Comparison of ENCODE assay signal across 18 cellular contexts in genomic region chr12:120402217-120402616, GRCh38. TPM values are rescaled to one million over a fixed set of nuclear protein-coding genes. Genes with fewer than 3 reads are reported as not detected.
DNase-seq lines count a peak whose midpoint lies in the region; ATAC-seq and TF ChIP-seq lines count a peak whose summit lies in the region.
"Had no signal": no experiment of that assay in that cellular context is flagged by ENCODE, and none has a peak within 500 bp of the region (broad histone marks: within the 10 kb centered on the region; RNA-seq: fewer than 3 reads in every experiment).

No MANE protein-coding gene starts in this region.

- intact Hi-C loops in CD8-positive, alpha-beta T cell (cut with DNase I, micrococcal nuclease) = no loop called here

- no peaks in the 10 kb centered on the region for H3K9me3 Mint-ChIP-seq in stimulated activated effector memory CD8-positive, alpha-beta T cell treated with anti-CD3 and anti-CD28 coated beads, Interleukin-12 subunit alpha, Interleukin-12 subunit beta, amount 100 ng/mL, for 72 hours
- no peaks in the 10 kb centered on the region for H3K9me3 Mint-ChIP-seq in CD8-positive, alpha-beta T cell
- peaks cover 4% of the 10 kb centered on the region for H3K9me3 Mint-ChIP-seq in activated CD4-positive, alpha-beta T cell treated with anti-CD3 and anti-CD28 coated beads, Interleukin-2, amount 10 ng/mL, durations not matched to agents 7 days and 5 days

- POLR2A ChIA-PET in CD8-positive, alpha-beta T cell (lab: Charles Lee) = no interaction called here
- POLR2A ChIA-PET in activated CD4-positive, alpha-beta T cell treated with anti-CD3 and anti-CD28 coated beads, Interleukin-2, amount 10 ng/mL, durations not matched to agents 7 days and 5 days (lab: Charles Lee) = no interaction called here

- no peak overlapping the region for H3K4me3 Mint-ChIP-seq in stimulated activated effector memory CD8-positive, alpha-beta T cell treated with anti-CD3 and anti-CD28 coated beads, Interleukin-12 subunit alpha, Interleukin-12 subunit beta, amount 100 ng/mL, for 72 hours
- no peak overlapping the region for H3K4me3 Mint-ChIP-seq in CD8-positive, alpha-beta T cell
- H3K4me3 Mint-ChIP-seq in activated CD4-positive, alpha-beta T cell treated with anti-CD3 and anti-CD28 coated beads, Interleukin-2, amount 10 ng/mL, durations not matched to agents 7 days and 5 days = no peak overlapping the region
- H3K4me3 Mint-ChIP-seq: activated naive CD8-positive, alpha-beta T cell; CD4-positive, CD25-positive, alpha-beta regulatory T cell had no signal

- ATAC-seq in stimulated activated effector memory CD8-positive, alpha-beta T cell treated with anti-CD3 and anti-CD28 coated beads, Interleukin-12 subunit alpha, Interleukin-12 subunit beta, amount 100 ng/mL, for 72 hours = no peak
- no peak for ATAC-seq in CD8-positive, alpha-beta T cell
- ATAC-seq: stimulated activated naive CD8-positive, alpha-beta T cell treated with anti-CD3 and anti-CD28 coated beads, Interleukin-15, Interleukin-2, amounts not matched to agents 100 U/mL and 50 U/mL, for 24 hours had no signal

- no peaks in the 10 kb centered on the region for H3K4me1 Mint-ChIP-seq in stimulated activated effector memory CD8-positive, alpha-beta T cell treated with anti-CD3 and anti-CD28 coated beads, Interleukin-12 subunit alpha, Interleukin-12 subunit beta, amount 100 ng/mL, for 72 hours
- H3K4me1 Mint-ChIP-seq in CD8-positive, alpha-beta T cell (ENCODE audit: low read depth) = no peaks in the 10 kb centered on the region
- H3K4me1 Mint-ChIP-seq in activated CD4-positive, alpha-beta T cell treated with anti-CD3 and anti-CD28 coated beads, Interleukin-2, amount 10 ng/mL, durations not matched to agents 7 days and 5 days = peaks cover 3% of the 10 kb centered on the region

- no peaks in the 10 kb centered on the region for H3K27me3 ChIP-seq in CD8-positive, alpha-beta T cell (ENCODE audit: insufficient read depth, low read length)
- H3K27me3 ChIP-seq: vagina had no signal

- H3K36me3 ChIP-seq in CD8-positive, alpha-beta T cell (ENCODE audit: insufficient read depth, low read length) = no peaks in the 10 kb centered on the region
- H3K36me3 ChIP-seq: heart right ventricle, left ventricle myocardium inferior, vagina had no signal

- H3K27me3 Mint-ChIP-seq in CD8-positive, alpha-beta T cell (ENCODE audit: low read depth) = peaks cover 16% of the 10 kb centered on the region
- peaks cover 6% of the 10 kb centered on the region for H3K27me3 Mint-ChIP-seq in activated CD4-positive, alpha-beta T cell treated with anti-CD3 and anti-CD28 coated beads, Interleukin-2, amount 10 ng/mL, durations not matched to agents 7 days and 5 days

- H3K27ac ChIP-seq in CD8-positive, alpha-beta T cell (ENCODE audit: low read depth, low read length) = no peak overlapping the region
- H3K27ac ChIP-seq: heart right ventricle, left ventricle myocardium inferior, skin epidermis, vagina had no signal

- no peaks in the 10 kb centered on the region for H3K9me3 ChIP-seq in CD8-positive, alpha-beta T cell (ENCODE audit: low read length)
- H3K9me3 ChIP-seq: heart right ventricle, left ventricle myocardium inferior, vagina had no signal

- no peak overlapping the region for H3K27ac Mint-ChIP-seq in stimulated activated effector memory CD8-positive, alpha-beta T cell treated with anti-CD3 and anti-CD28 coated beads, Interleukin-12 subunit alpha, Interleukin-12 subunit beta, amount 100 ng/mL, for 72 hours
- H3K27ac Mint-ChIP-seq in CD8-positive, alpha-beta T cell = no peak overlapping the region
- H3K27ac Mint-ChIP-seq in activated CD4-positive, alpha-beta T cell treated with anti-CD3 and anti-CD28 coated beads, Interleukin-2, amount 10 ng/mL, durations not matched to agents 7 days and 5 days = no peak overlapping the region
- H3K27ac Mint-ChIP-seq: activated naive CD8-positive, alpha-beta T cell; CD4-positive, CD25-positive, alpha-beta regulatory T cell had no signal

- no peak for TF ChIP-seq CTCF in CD8-positive, alpha-beta T cell (IDR thresholded peaks at IDR 0.05)

- CTCF ChIA-PET in CD8-positive, alpha-beta T cell (lab: Charles Lee) = interaction anchor here (1.0 kb wide), 1 partner anchor 28 kb away, joined by 4 read pairs; no protein-coding TSS in a partner anchor
- CTCF ChIA-PET in activated CD4-positive, alpha-beta T cell treated with anti-CD3 and anti-CD28 coated beads, Interleukin-2, amount 10 ng/mL, durations not matched to agents 7 days and 5 days (lab: Charles Lee) = no interaction called here

- DNase-seq in NCI-H146 (lab: John Stamatoyannopoulos, UW) (peak; percentile 31), NCI-H146 treated with DMSO at 0.1 percent for 48 hours (lab: John Stamatoyannopoulos, UW; ENCODE audit: unreplicated experiment) (no peak), astrocyte of the hippocampus (ENCODE audit: low read depth, low spot score) (peak; percentile 83), islet precursor cell (peak; percentile 88), renal cortical epithelial cell (ENCODE audit: low read depth) (peak; percentile 52)
- no peak for DNase-seq in stimulated activated effector memory CD8-positive, alpha-beta T cell treated with anti-CD3 and anti-CD28 coated beads, Interleukin-12 subunit alpha, Interleukin-12 subunit beta, amount 100 ng/mL, for 72 hours (ENCODE audit: low spot score in 2 of 2)
- DNase-seq in CD8-positive, alpha-beta T cell = no peak
- DNase-seq in activated CD4-positive, alpha-beta T cell treated with anti-CD3 and anti-CD28 coated beads, Interleukin-2, amount 10 ng/mL, durations not matched to agents 7 days and 5 days = no peak
- DNase-seq: activated CD8-positive, alpha-beta memory T cell treated with anti-CD3 and anti-CD28 coated beads, Interleukin-2, amount 50 U/mL, for 48 hours; CD4-positive, CD25-positive, alpha-beta regulatory T cell; heart right ventricle; left ventricle myocardium inferior; NCI-H1048; OCI-M1; stimulated activated naive CD8-positive, alpha-beta T cell treated with anti-CD3 and anti-CD28 coated beads, Interleukin-15, Interleukin-2, amounts not matched to agents 100 U/mL and 50 U/mL, for 24 hours had no signal

- H3K36me3 Mint-ChIP-seq in stimulated activated effector memory CD8-positive, alpha-beta T cell treated with anti-CD3 and anti-CD28 coated beads, Interleukin-12 subunit alpha, Interleukin-12 subunit beta, amount 100 ng/mL, for 72 hours = no peaks in the 10 kb centered on the region
- no peaks in the 10 kb centered on the region for H3K36me3 Mint-ChIP-seq in CD8-positive, alpha-beta T cell
- H3K36me3 Mint-ChIP-seq in activated CD4-positive, alpha-beta T cell treated with anti-CD3 and anti-CD28 coated beads, Interleukin-2, amount 10 ng/mL, durations not matched to agents 7 days and 5 days (ENCODE audit: low read depth) = no peaks in the 10 kb centered on the region
- H3K36me3 Mint-ChIP-seq: activated naive CD8-positive, alpha-beta T cell; CD4-positive, CD25-positive, alpha-beta regulatory T cell had no signal

- no peak overlapping the region for H3K4me3 ChIP-seq in CD8-positive, alpha-beta T cell (ENCODE audit: low read depth, low read length)
- H3K4me3 ChIP-seq: heart right ventricle, left ventricle myocardium inferior, skin epidermis, vagina had no signal

- H3K4me1 ChIP-seq in CD8-positive, alpha-beta T cell (ENCODE audit: insufficient read depth, low read length) = no peaks in the 10 kb centered on the region
- H3K4me1 ChIP-seq: left ventricle myocardium inferior, vagina had no signal

RNA-seq across cellular contexts. Expression of gene MSI1, which starts 33.3 kb away (rescaled TPM):
- total RNA-seq in renal cortical epithelial cell = 0.15 TPM in 1 of 2 replicates, not detected in the other
- not detected for total RNA-seq in CD8-positive, alpha-beta T cell
- not detected for total RNA-seq in activated CD4-positive, alpha-beta T cell treated with anti-CD3 and anti-CD28 coated beads, Interleukin-2, amount 10 ng/mL, durations not matched to agents 7 days and 5 days
- total RNA-seq: CD4-positive, CD25-positive, alpha-beta regulatory T cell had no signal

RNA-seq across cellular contexts. Expression of gene COX6A1, which starts 35.7 kb away (rescaled TPM):
- 413 and 865 TPM in 2 replicates for total RNA-seq in renal cortical epithelial cell
- total RNA-seq in CD8-positive, alpha-beta T cell = 100 to 1,000 TPM; 118 to 124 TPM
- total RNA-seq in activated CD4-positive, alpha-beta T cell treated with anti-CD3 and anti-CD28 coated beads, Interleukin-2, amount 10 ng/mL, durations not matched to agents 7 days and 5 days = 100 to 1,000 TPM; 323 to 355 TPM

RNA-seq across cellular contexts. Expression of gene TRIAP1, which starts 44.0 kb away (rescaled TPM):
- 25.5 and 35.4 TPM in 2 replicates for total RNA-seq in renal cortical epithelial cell
- total RNA-seq in CD8-positive, alpha-beta T cell = 10 to 100 TPM; 35.8 to 36.0 TPM
- 10 to 100 TPM; 26.7 to 31.6 TPM for total RNA-seq in activated CD4-positive, alpha-beta T cell treated with anti-CD3 and anti-CD28 coated beads, Interleukin-2, amount 10 ng/mL, durations not matched to agents 7 days and 5 days

RNA-seq across cellular contexts. Expression of gene GATC, which starts 44.0 kb away (rescaled TPM):
- total RNA-seq in renal cortical epithelial cell = 30.9 and 32.0 TPM in 2 replicates
- 10 to 100 TPM; 16.6 to 17.3 TPM for total RNA-seq in CD8-positive, alpha-beta T cell
- total RNA-seq in activated CD4-positive, alpha-beta T cell treated with anti-CD3 and anti-CD28 coated beads, Interleukin-2, amount 10 ng/mL, durations not matched to agents 7 days and 5 days = 10 to 100 TPM; 27.3 to 32.3 TPM

Comparison
In these comparisons a context has a peak if more than half of its experiments do, and no peak if none do; other contexts are left out.
1. DNase-seq: peak in NCI-H146 (single experiment), astrocyte of the hippocampus (single experiment), islet precursor cell (single experiment) and renal cortical epithelial cell (single experiment); none in NCI-H146 treated with DMSO at 0.1 percent for 48 hours (single experiment), stimulated activated effector memory CD8-positive, alpha-beta T cell treated with anti-CD3 and anti-CD28 coated beads, Interleukin-12 subunit alpha, Interleukin-12 subunit beta, amount 100 ng/mL, for 72 hours (0 of 2), CD8-positive, alpha-beta T cell (0 of 7) and activated CD4-positive, alpha-beta T cell treated with anti-CD3 and anti-CD28 coated beads, Interleukin-2, amount 10 ng/mL, durations not matched to agents 7 days and 5 days (single experiment).